ENCODE assay signal across 21 cellular contexts in genomic region chr3:182118081-182118480, GRCh38.
DNase-seq lines count a peak whose midpoint lies in the region; ATAC-seq and TF ChIP-seq lines count a peak whose summit lies in the region.
"Had no signal": no experiment of that assay in that cellular context is flagged by ENCODE, and none has a peak within 500 bp of the region (broad histone marks: within the 10 kb centered on the region; RNA-seq: fewer than 3 reads in every experiment).

No MANE protein-coding gene starts in this region.

- ATAC-seq in GM21423 (IDR thresholded peaks at IDR 0.05; ENCODE audit: unreplicated experiment): no peak
- no peak for ATAC-seq in HG02884 (IDR thresholded peaks at IDR 0.05; ENCODE audit: unreplicated experiment)

- H3K4me3 ChIP-seq in fibroblast of villous mesenchyme (ENCODE audit: low read depth, low read length): no peak overlapping the region
- H3K4me3 ChIP-seq: thyroid gland had no signal

- no peak for TF ChIP-seq CTCF in fibroblast of villous mesenchyme (IDR thresholded peaks at IDR 0.05; ENCODE audit: insufficient read depth, low read depth, low read length)

- DNase-seq in NCI-H146 (lab: John Stamatoyannopoulos, UW) (peak; percentile 97), NCI-H146 treated with DMSO at 0.1 percent for 48 hours (lab: John Stamatoyannopoulos, UW; ENCODE audit: unreplicated experiment) (no peak), SW480 (ENCODE audit: low spot score) (peak; percentile 31), fibroblast of villous mesenchyme (ENCODE audit: low read depth) (peak; percentile 45), smooth muscle cell of the brain vasculature (ENCODE audit: low read depth, low spot score) (peak; percentile 21), NCI-H1092 treated with DMSO at 0.1 percent for 48 hours (lab: John Stamatoyannopoulos, UW) (no peak)
- DNase-seq: activated CD4-positive, alpha-beta T cell treated with anti-CD3 and anti-CD28 coated beads for 1 hour; activated effector memory CD4-positive, alpha-beta T cell treated with anti-CD3 and anti-CD28 coated beads, Interleukin-2, amount 50 U/mL, for 16 hours; amygdala; DMS79 treated with DMSO at 0.1 percent for 48 hours; glutamatergic neuron; HFFc6; immature natural killer cell; midbrain; MV-4-11; occipital lobe; Right ventricle myocardium superior; small intestine; thyroid gland had no signal

Comparison
In these comparisons a context has a peak if more than half of its experiments do, and no peak if none do; other contexts are left out.
1. DNase-seq: peak in NCI-H146 (single experiment), SW480 (single experiment), fibroblast of villous mesenchyme (single experiment) and smooth muscle cell of the brain vasculature (single experiment); none in NCI-H146 treated with DMSO at 0.1 percent for 48 hours (single experiment) and NCI-H1092 treated with DMSO at 0.1 percent for 48 hours (single experiment).